Comparison of ENCODE assay signal across 8 cellular contexts in the genomic region with DNA sequence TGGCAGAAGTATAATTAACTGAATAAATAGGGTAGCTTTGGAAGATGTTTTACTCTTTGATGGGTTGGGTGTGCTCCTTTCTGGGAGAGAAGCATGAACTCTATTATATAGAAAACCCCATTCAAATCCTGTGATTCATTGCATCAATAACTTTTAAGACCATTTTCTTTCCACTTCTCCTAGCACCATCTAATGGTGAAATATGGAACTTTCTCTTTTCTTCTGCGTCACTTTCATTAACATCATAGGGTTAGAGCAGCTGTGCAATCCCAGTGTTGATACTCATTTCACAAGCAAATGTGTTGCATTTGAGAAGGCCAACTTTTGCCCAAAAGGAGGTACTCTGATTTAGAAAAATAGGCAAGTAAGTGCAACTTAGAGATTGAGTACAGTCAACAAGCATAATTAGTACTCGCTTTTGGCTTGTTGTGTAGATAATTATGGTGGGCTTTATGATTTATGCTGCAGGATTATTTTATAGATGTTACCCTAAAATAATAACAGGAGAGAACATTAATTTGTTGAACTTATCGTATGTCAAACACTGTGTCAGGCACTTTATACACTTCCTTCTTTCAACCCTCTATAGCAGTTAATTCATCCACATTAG.
DNase-seq lines count a peak whose midpoint lies in the region; ATAC-seq, FAIRE-seq and TF ChIP-seq lines count a peak whose summit lies in the region.

No MANE protein-coding gene starts in this region.

- H3K79me2 ChIP-seq in HepG2 (ENCODE audit: insufficient read depth, low read length) = no peaks in the 10 kb centered on the region

- no peaks in the 10 kb centered on the region for H3K36me3 ChIP-seq in bronchial epithelial cell (ENCODE audit: control insufficient read depth, insufficient read depth, low read length)
- no peaks in the 10 kb centered on the region for H3K36me3 ChIP-seq in HepG2 (replicated peaks in 1 of 2; ENCODE audit: control insufficient read depth in 1 of 2, insufficient read depth in 2 of 2, low read length in 2 of 2)
- no peaks in the 10 kb centered on the region for H3K36me3 ChIP-seq in upper lobe of left lung

- no peak for TF ChIP-seq POLR2A in HepG2 (IDR thresholded peaks at IDR 0.05; ENCODE audit: insufficient read depth in 1 of 2, low read depth in 2 of 2, low read length in 2 of 2)
- no peak for TF ChIP-seq POLR2A in upper lobe of left lung (IDR thresholded peaks at IDR 0.05)

- TF ChIP-seq EP300 in HepG2 (IDR thresholded peaks at IDR 0.05; ENCODE audit: low read depth in 2 of 2, low read length in 2 of 2) = no peak
- TF ChIP-seq EP300 in HepG2 (CRISPR knock-in tag; IDR thresholded peaks at IDR 0.05; ENCODE audit: borderline replicate concordance) = no peak
- TF ChIP-seq EP300 in upper lobe of left lung (IDR thresholded peaks at IDR 0.05) = no peak

- no peak overlapping the region for H3K4me3 ChIP-seq in bronchial epithelial cell (ENCODE audit: low read depth, low read length)
- no peak overlapping the region for H3K4me3 ChIP-seq in HepG2 (replicated peaks in 1 of 3; ENCODE audit: insufficient read depth in 1 of 3, low read depth in 2 of 3, low read length in 3 of 3)
- H3K4me3 ChIP-seq in upper lobe of left lung = no peak overlapping the region

- H3K27me3 ChIP-seq in bronchial epithelial cell (ENCODE audit: control insufficient read depth, insufficient read depth, low read length) (no peaks in the 10 kb centered on the region), HepG2 (ENCODE audit: control insufficient read depth in 1 of 2, insufficient read depth in 2 of 2, low read length in 2 of 2) (no peaks in the 10 kb centered on the region), upper lobe of left lung (no peaks in the 10 kb centered on the region)

- H3K9ac ChIP-seq in HepG2 (ENCODE audit: insufficient read depth, low read depth, low read length) = no peak overlapping the region

- BruUV-seq in HepG2 (replicated peaks; lab: Mats Ljungman, UMichigan) = no TSS peak

- peak; percentile 47 for TF ChIP-seq CTCF in bronchial epithelial cell (IDR thresholded peaks at IDR 0.05; ENCODE audit: insufficient read depth, low read length, severe bottlenecking)
- TF ChIP-seq CTCF in HepG2 (CRISPR knock-in tag; IDR thresholded peaks at IDR 0.05) = peak; percentile 68
- TF ChIP-seq CTCF in upper lobe of left lung (IDR thresholded peaks at IDR 0.05) = peak; percentile 52 to 78 (median 70)

- H3K27ac ChIP-seq in HepG2 (ENCODE audit: extremely low read length, insufficient read depth, low read length) = no peak overlapping the region
- no peak overlapping the region for H3K27ac ChIP-seq in upper lobe of left lung

- in situ Hi-C loops in HepG2 (cut with HindIII; ENCODE audit: extremely low pct_ligation_motif_present, low pct_unique_long_range_greater_than_20kb) = loop anchor here (5.0 kb wide), 1 partner anchor 94 kb away; the partner anchor contains the start of gene CPED1

- H3K4me1 ChIP-seq in HepG2 (ENCODE audit: insufficient read depth, low read length) = peaks cover 11% of the 10 kb centered on the region
- no peaks in the 10 kb centered on the region for H3K4me1 ChIP-seq in upper lobe of left lung

- POLR2A ChIA-PET in HepG2 (lab: Yijun Ruan, JAX) = no interaction called here

- CTCF ChIA-PET in HepG2 (lab: Yijun Ruan, JAX; ENCODE audit: low intra/inter-chr PET ratio, low total read pairs) = interaction anchor here (2.1 to 3.5 kb wide), 2 partner anchors 93 to 276 kb away, joined by 19 to 40 read pairs; partner anchors contain the start of gene CPED1

- FAIRE-seq in bronchial epithelial cell (lab: Jason Lieb, UNC) (no peak), HepG2 (lab: Jason Lieb, UNC) (peak; percentile 47)

- intact Hi-C loops in HepG2 (cut with micrococcal nuclease; ENCODE audit: unreplicated experiment) = loop anchor here (1.0 kb wide), 4 partner anchors 93 to 289 kb away; partner anchors contain the start of gene CPED1

- no peaks in the 10 kb centered on the region for H3K9me3 ChIP-seq in HepG2 (ENCODE audit: low read length)
- H3K9me3 ChIP-seq in upper lobe of left lung = no peaks in the 10 kb centered on the region

- WGBS in HepG2 (ENCODE audit: low lambda C conversion rate) = 55% methylated on average over 3 of the region's 3 CpGs
- WGBS in upper lobe of left lung, 2 donors = 50 to 54% methylated on average over 3 of the region's 3 CpGs

- H2AFZ ChIP-seq in HepG2 (ENCODE audit: low read length) = no peak overlapping the region

- 0 out of 2 replicates have a peak, but pooled peaks have one; percentile 19 for TF ChIP-seq RAD21 in HepG2 (CRISPR knock-in tag; IDR thresholded peaks at IDR 0.05)

- DNase-seq in Daoy (ENCODE audit: low read depth) (peak; percentile 53), NCI-H774 (lab: John Stamatoyannopoulos, UW) (peak; percentile 36), bronchial epithelial cell (ENCODE audit: low read depth) (peak; percentile 70), HepG2 (ENCODE audit: low spot score) (peak; percentile 36), upper lobe of left lung (no peak), NCI-H128 (lab: John Stamatoyannopoulos, UW; ENCODE audit: unreplicated experiment) (no peak)

- no peaks in the 10 kb centered on the region for H4K20me1 ChIP-seq in HepG2 (ENCODE audit: insufficient read depth, low read length)

- no peak overlapping the region for H3K4me2 ChIP-seq in HepG2 (ENCODE audit: low read depth, low read length)

- peak; percentile 75 for ATAC-seq in GM19468 (IDR thresholded peaks at IDR 0.05; ENCODE audit: extremely low read depth, unreplicated experiment)
- ATAC-seq in HG03521 (IDR thresholded peaks at IDR 0.05; ENCODE audit: unreplicated experiment) = peak; percentile 68
- ATAC-seq in HepG2 = peak; percentile 52
- ATAC-seq in upper lobe of left lung (ENCODE audit: low FRiP score in 2 of 2) = peak; percentile 69 to 82

TF ChIP-seq in HepG2, 621 proteins besides CTCF, POLR2A, EP300 and RAD21:
- TF ChIP-seq ZNF510 (CRISPR knock-in tag; IDR thresholded peaks at IDR 0.05; ENCODE audit: low read depth) (no peak), STAG1 (CRISPR knock-in tag; IDR thresholded peaks at IDR 0.05) (peak; percentile 70), SMC3 (IDR thresholded peaks at IDR 0.05; ENCODE audit: low read length) (peak; percentile 51)

Comparison
In these comparisons a context has a peak if more than half of its experiments do, and no peak if none do; other contexts are left out.
1. DNase-seq: peak in Daoy (single experiment), NCI-H774 (single experiment), bronchial epithelial cell (single experiment) and HepG2 (single experiment); none in upper lobe of left lung (0 of 2) and NCI-H128 (single experiment).
2. Peak in every context shown above with its lines, with median percentiles within 50 percentile points of each other: ATAC-seq and CTCF ChIP-seq.